Comparison of ENCODE assay signal across 1 cellular context in genomic region chr2:156481295-156481694, GRCh38.
TF ChIP-seq lines count a peak whose summit lies in the region.

No MANE protein-coding gene starts in this region.

TF ChIP-seq in HepG2, 621 proteins besides CTCF, POLR2A, EP300 and RAD21 (continued from another document):
- TF ChIP-seq ZNF3 (CRISPR knock-in tag; IDR thresholded peaks at IDR 0.05) (no peak), TGIF2 (CRISPR knock-in tag; IDR thresholded peaks at IDR 0.05) (no peak), ZNF672 (CRISPR knock-in tag; IDR thresholded peaks at IDR 0.05) (no peak), NFRKB (IDR thresholded peaks at IDR 0.05) (no peak), EED (CRISPR knock-in tag; IDR thresholded peaks at IDR 0.05) (no peak), RXRA (CRISPR knock-in tag; IDR thresholded peaks at IDR 0.05) (no peak), MLX (CRISPR knock-in tag; IDR thresholded peaks at IDR 0.05) (no peak), PLSCR1 (CRISPR knock-in tag; IDR thresholded peaks at IDR 0.05; ENCODE audit: borderline replicate concordance) (no peak)
